26 cellular contexts compared by ENCODE assay signal in the genomic region with DNA sequence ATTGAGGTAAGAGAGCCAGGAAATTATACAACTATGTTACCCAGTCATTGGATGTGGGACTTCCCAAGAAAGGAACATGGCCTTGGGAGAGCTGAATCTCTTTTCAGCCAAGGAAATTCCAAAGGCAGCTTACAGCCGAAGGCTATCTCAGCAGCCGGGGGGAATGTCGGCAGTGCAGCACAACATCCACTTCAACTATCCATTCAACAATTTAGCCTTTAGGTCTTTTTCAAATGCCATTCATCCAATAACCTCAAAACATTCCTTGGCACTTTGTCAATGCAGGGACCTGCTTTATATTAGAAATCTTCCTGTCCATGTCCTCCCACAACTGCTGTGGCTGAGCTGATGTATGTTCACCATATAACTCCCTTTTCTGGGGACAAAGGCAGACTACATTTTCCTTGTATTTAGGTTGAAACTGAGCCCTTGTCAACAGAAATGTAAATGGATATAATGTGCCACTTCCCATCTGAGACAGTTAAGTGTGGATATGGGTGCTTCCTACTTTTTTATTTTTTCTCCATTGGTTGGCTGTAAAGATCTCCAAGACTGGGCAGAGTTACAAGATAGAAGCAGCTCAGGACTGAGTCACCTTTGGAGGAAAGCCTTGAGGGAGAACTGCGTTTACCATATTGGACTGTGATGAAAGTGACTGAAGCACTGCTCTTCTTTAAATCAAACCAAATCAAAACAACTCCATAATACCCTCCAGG.
DNase-seq lines count a peak whose midpoint lies in the region; ATAC-seq, FAIRE-seq and TF ChIP-seq lines count a peak whose summit lies in the region.
"Had no signal": no experiment of that assay in that cellular context is flagged by ENCODE, and none has a peak within 500 bp of the region (broad histone marks: within the 10 kb centered on the region; RNA-seq: fewer than 3 reads in every experiment).

No MANE protein-coding gene starts in this region.

- H3K4me1 ChIP-seq in astrocyte (ENCODE audit: insufficient read depth, low read length) = no peaks in the 10 kb centered on the region
- H3K4me1 ChIP-seq: esophagus squamous epithelium, left ventricle myocardium inferior, SJCRH30, tibial artery had no signal

- H3K27me3 ChIP-seq in astrocyte (ENCODE audit: insufficient read depth, low read length) = no peaks in the 10 kb centered on the region
- H3K27me3 ChIP-seq: esophagus squamous epithelium, SJCRH30, tibial artery had no signal

- no peak overlapping the region for H3K4me3 ChIP-seq in astrocyte (ENCODE audit: insufficient read depth, low read depth, low read length)
- H3K4me3 ChIP-seq: esophagus squamous epithelium, left ventricle myocardium inferior, SJCRH30, tibial artery had no signal

- H3K27ac ChIP-seq in astrocyte (ENCODE audit: low read depth, low read length) = no peak overlapping the region
- H3K27ac ChIP-seq: esophagus squamous epithelium, left ventricle myocardium inferior, SJCRH30, tibial artery had no signal

- no peak overlapping the region for H3K27ac Mint-ChIP-seq in astrocyte (ENCODE audit: unreplicated experiment)
- H3K27ac Mint-ChIP-seq: B cell; mesothelial cell of epicardium; naive thymus-derived CD8-positive, alpha-beta T cell; stimulated activated naive CD8-positive, alpha-beta T cell treated with anti-CD3 and anti-CD28 coated beads, Interleukin-15, Interleukin-2, amounts not matched to agents 100 ng/mL and 50 ng/mL, for 24 hours had no signal

- no peaks in the 10 kb centered on the region for H3K9me3 Mint-ChIP-seq in astrocyte (ENCODE audit: unreplicated experiment)

- H2AFZ ChIP-seq in astrocyte (ENCODE audit: low read depth, low read length) = no peak overlapping the region

- no peaks in the 10 kb centered on the region for H3K36me3 ChIP-seq in astrocyte (ENCODE audit: insufficient read depth, low read length)
- H3K36me3 ChIP-seq: esophagus squamous epithelium, left ventricle myocardium inferior, SJCRH30, tibial artery had no signal

- H3K4me3 Mint-ChIP-seq in astrocyte (ENCODE audit: unreplicated experiment) = no peak overlapping the region
- H3K4me3 Mint-ChIP-seq: B cell; mesothelial cell of epicardium; naive thymus-derived CD8-positive, alpha-beta T cell; stimulated activated naive CD8-positive, alpha-beta T cell treated with anti-CD3 and anti-CD28 coated beads, Interleukin-15, Interleukin-2, amounts not matched to agents 100 ng/mL and 50 ng/mL, for 24 hours had no signal

- no peaks in the 10 kb centered on the region for H3K36me3 Mint-ChIP-seq in astrocyte (ENCODE audit: low read depth, unreplicated experiment)

- ATAC-seq in GM18909 (IDR thresholded peaks at IDR 0.05; ENCODE audit: poor library complexity, unreplicated experiment) (no peak), HG03139 (IDR thresholded peaks at IDR 0.05; ENCODE audit: unreplicated experiment) (no peak)
- ATAC-seq: naive thymus-derived CD8-positive, alpha-beta T cell; PC-3 had no signal

- no peaks in the 10 kb centered on the region for H4K20me1 ChIP-seq in astrocyte (ENCODE audit: insufficient read depth, low read length)

- no peaks in the 10 kb centered on the region for H3K79me2 ChIP-seq in astrocyte (ENCODE audit: insufficient read depth, low read length)

- no peaks in the 10 kb centered on the region for H3K4me1 Mint-ChIP-seq in astrocyte (ENCODE audit: low read depth, unreplicated experiment)
- H3K4me1 Mint-ChIP-seq: naive thymus-derived CD8-positive, alpha-beta T cell had no signal

- no peak overlapping the region for H3K4me2 ChIP-seq in astrocyte (ENCODE audit: low read length)

- H3K27me3 Mint-ChIP-seq in astrocyte (ENCODE audit: low read depth, unreplicated experiment) = no peaks in the 10 kb centered on the region

- no peak for TF ChIP-seq CTCF in astrocyte (IDR thresholded peaks at IDR 0.05; ENCODE audit: insufficient read depth, low read depth, low read length)

- no peak for FAIRE-seq in astrocyte (lab: Jason Lieb, UNC)
- FAIRE-seq: GM12891 had no signal

- H3K9me3 ChIP-seq in astrocyte (ENCODE audit: insufficient read depth, low read depth, low read length) = no peaks in the 10 kb centered on the region
- H3K9me3 ChIP-seq: esophagus squamous epithelium, left ventricle myocardium inferior, SJCRH30, tibial artery had no signal

- H3K9ac ChIP-seq in astrocyte (ENCODE audit: low read length) = no peak overlapping the region

- peak; percentile 13 for DNase-seq in NCI-H446 treated with DMSO at 0.1 percent for 48 hours (lab: John Stamatoyannopoulos, UW)
- no peak for DNase-seq in NCI-H446 (lab: John Stamatoyannopoulos, UW)
- peak; percentile 20 for DNase-seq in astrocyte (ENCODE audit: low read depth)
- peak; percentile 10 for DNase-seq in fibroblast of gingiva (ENCODE audit: low read depth)
- DNase-seq in stromal cell of bone marrow (ENCODE audit: low read depth) = peak; percentile 41
- DNase-seq in ureter (ENCODE audit: low spot score) = no peak
- DNase-seq: 8988T; activated CD4-positive, alpha-beta T cell treated with anti-CD3 and anti-CD28 coated beads for 48 hours; activated naive CD4-positive, alpha-beta T cell treated with Interleukin-2 at 50 U/mL for 16 hours; activated T-cell treated with anti-CD3 and anti-CD28 coated beads, Interleukin-2, amount 50 U/mL, for 48 hours; anterior cingulate cortex; effector memory CD4-positive, alpha-beta T cell; esophagus squamous epithelium; left ventricle myocardium inferior; naive thymus-derived CD8-positive, alpha-beta T cell; NCI-H187 treated with DMSO at 0.1 percent for 48 hours; NCI-H2227 treated with DMSO at 0.1 percent for 48 hours; PC-3; SJCRH30; tibial artery had no signal

Comparison
In these comparisons a context has a peak if more than half of its experiments do, and no peak if none do; other contexts are left out.
1. DNase-seq: peak in NCI-H446 treated with DMSO at 0.1 percent for 48 hours (single experiment), astrocyte (single experiment), fibroblast of gingiva (single experiment) and stromal cell of bone marrow (single experiment); none in NCI-H446 (0 of 2) and ureter (single experiment).